In the genomic region with DNA sequence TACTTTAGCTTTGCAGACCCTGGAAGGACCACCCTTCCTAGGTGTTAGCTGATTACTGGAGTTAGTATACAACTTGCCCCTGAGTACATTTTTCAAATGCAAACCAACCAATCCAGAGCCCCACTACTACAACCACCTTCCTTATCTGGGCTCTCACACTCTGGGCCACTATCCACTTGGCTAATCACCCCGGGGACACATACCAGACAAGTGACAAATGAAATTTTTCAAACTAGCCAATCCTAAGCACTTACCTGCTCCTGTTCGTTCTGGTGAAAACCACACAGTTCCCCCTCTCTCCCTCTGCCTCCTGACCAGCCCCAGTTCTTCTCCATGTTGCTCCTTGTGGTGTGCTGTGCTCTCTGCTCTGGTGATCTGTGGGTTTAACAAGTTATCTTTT, we compare ENCODE assay signal across 11 cellular contexts.
"Had no signal": no experiment of that assay in that cellular context is flagged by ENCODE, and none has a peak within 500 bp of the region (broad histone marks: within the 10 kb centered on the region; RNA-seq: fewer than 3 reads in every experiment).

No MANE protein-coding gene starts in this region.

- H3K36me3 Mint-ChIP-seq: naive thymus-derived CD8-positive, alpha-beta T cell had no signal

- ATAC-seq: effector memory CD8-positive, alpha-beta T cell; gastrocnemius medialis; mucosa of descending colon; naive thymus-derived CD8-positive, alpha-beta T cell had no signal

- DNase-seq: cerebellar nuclear complex; effector memory CD8-positive, alpha-beta T cell; gastrocnemius medialis; mucosa of descending colon; naive thymus-derived CD8-positive, alpha-beta T cell; sigmoid colon; stimulated activated CD4-positive, alpha-beta T cell treated with anti-CD3 and anti-CD28 coated beads, Interleukin-12 subunit alpha, Interleukin-12 subunit beta, amount 100 ng/mL, for 4 hours; stimulated activated naive CD4-positive, alpha-beta T cell treated with Interleukin-2 at 50 U/mL for 16 hours; transverse colon had no signal

- H3K4me3 Mint-ChIP-seq: dendritic cell treated with granulocyte-macrophage colony-stimulating factor and Interleukin-4, amounts not matched to agents 40 ng/mL and 50 ng/mL, for 4 days; effector memory CD8-positive, alpha-beta T cell; naive thymus-derived CD8-positive, alpha-beta T cell; neural crest cell had no signal

- H3K27me3 Mint-ChIP-seq: dendritic cell treated with granulocyte-macrophage colony-stimulating factor and Interleukin-4, amounts not matched to agents 40 ng/mL and 50 ng/mL, for 4 days; effector memory CD8-positive, alpha-beta T cell; naive thymus-derived CD8-positive, alpha-beta T cell had no signal

- H3K9me3 Mint-ChIP-seq: dendritic cell treated with granulocyte-macrophage colony-stimulating factor and Interleukin-4, amounts not matched to agents 40 ng/mL and 50 ng/mL, for 4 days; neural crest cell had no signal

- H3K4me1 Mint-ChIP-seq: naive thymus-derived CD8-positive, alpha-beta T cell had no signal

- H3K27ac Mint-ChIP-seq: dendritic cell treated with granulocyte-macrophage colony-stimulating factor and Interleukin-4, amounts not matched to agents 40 ng/mL and 50 ng/mL, for 4 days; effector memory CD8-positive, alpha-beta T cell; naive thymus-derived CD8-positive, alpha-beta T cell had no signal
